ENCODE assay signal across 8 cellular contexts in the genomic region with DNA sequence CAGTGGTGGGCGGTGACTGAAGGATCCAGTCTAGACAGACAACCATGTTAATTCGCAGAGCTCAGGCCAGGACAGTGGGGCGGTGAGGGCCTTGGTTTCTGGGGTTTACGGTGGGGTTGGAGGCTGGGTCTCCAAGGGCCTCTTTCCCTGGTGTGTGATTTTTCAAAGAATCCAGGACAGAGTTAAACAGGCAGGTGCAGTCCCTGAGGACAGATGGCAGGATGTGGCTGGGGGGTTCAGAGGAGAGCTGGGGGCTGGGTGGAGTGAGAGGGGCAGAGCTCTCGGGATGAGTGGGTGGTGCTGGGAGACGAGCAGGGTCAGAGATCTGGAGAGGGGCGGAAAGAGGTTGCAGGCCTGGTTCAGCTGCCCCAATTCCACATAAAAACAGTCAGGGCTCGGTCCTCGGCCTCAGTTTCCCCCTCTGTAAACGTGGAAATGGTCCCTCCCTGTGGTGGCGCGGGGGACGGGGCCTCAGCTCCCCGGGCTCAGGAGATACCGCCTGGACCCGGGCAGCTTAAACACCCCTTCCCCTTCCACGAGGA.
DNase-seq lines count a peak whose midpoint lies in the region; ATAC-seq and TF ChIP-seq lines count a peak whose summit lies in the region.

No MANE protein-coding gene starts in this region.

- H3K4me3 Mint-ChIP-seq in stimulated activated memory B cell treated with anti-CD40 and anti-IgM and Interleukin-4, amounts not matched to agents 10 μg/mL and 1 μg/mL and 100 μg/mL, for 72 hours, result peak overlapping the region; percentile 81

- TF ChIP-seq CTCF in SK-N-SH (IDR thresholded peaks at IDR 0.05) (no peak), cardiac muscle cell (IDR thresholded peaks at IDR 0.05; ENCODE audit: low read depth, low read length) (no peak)

- peaks cover 25% of the 10 kb centered on the region for H3K4me1 Mint-ChIP-seq in stimulated activated memory B cell treated with anti-CD40 and anti-IgM and Interleukin-4, amounts not matched to agents 10 μg/mL and 1 μg/mL and 100 μg/mL, for 72 hours

- peak overlapping the region; percentile 45 for H3K27ac Mint-ChIP-seq in stimulated activated memory B cell treated with anti-CD40 and anti-IgM and Interleukin-4, amounts not matched to agents 10 μg/mL and 1 μg/mL and 100 μg/mL, for 72 hours

- peak overlapping the region; percentile 46 to 68 for H3K4me3 ChIP-seq in SK-N-SH (ENCODE audit: low read depth in 2 of 2, low read length in 1 of 2)
- peak overlapping the region; percentile 45 for H3K4me3 ChIP-seq in cardiac muscle cell

- POLR2A ChIA-PET in SK-N-SH (lab: Yijun Ruan, JAX), result interaction anchor here (0.8 kb wide), 1 partner anchor 436 kb away, joined by 3 read pairs; no protein-coding TSS in a partner anchor

- no peaks in the 10 kb centered on the region for H3F3A ChIP-seq in SK-N-SH (replicated peaks; ENCODE audit: insufficient read depth)

- H3K36me3 ChIP-seq in SK-N-SH (replicated peaks in 1 of 2; ENCODE audit: control insufficient read depth in 1 of 2, insufficient read depth in 2 of 2, low read length in 1 of 2), result no peaks in the 10 kb centered on the region
- no peaks in the 10 kb centered on the region for H3K36me3 ChIP-seq in cardiac muscle cell

- WGBS in SK-N-SH (ENCODE audit: low lambda C conversion rate), result 55% methylated on average over 11 of the region's 17 CpGs

- H3K4me2 ChIP-seq in SK-N-SH, result peak overlapping the region; percentile 82

- peak overlapping the region; percentile 61 for H3K9ac ChIP-seq in SK-N-SH

- DNase-seq in SK-N-SH, result no peak
- no peak for DNase-seq in cardiac muscle cell (ENCODE audit: low read depth in 1 of 2, low spot score in 1 of 2)
- no peak for DNase-seq in GF-D8 (lab: John Stamatoyannopoulos, UW)

- H3K79me2 ChIP-seq in SK-N-SH (ENCODE audit: insufficient read depth), result no peaks in the 10 kb centered on the region

- H2AFZ ChIP-seq in SK-N-SH (ENCODE audit: low read depth), result peak overlapping the region; percentile 79

- TF ChIP-seq EP300 in SK-N-SH (IDR thresholded peaks at IDR 0.05; ENCODE audit: borderline replicate concordance in 1 of 2, low read depth in 1 of 2, low read length in 1 of 2), result no peak

- H3K36me3 Mint-ChIP-seq in stimulated activated memory B cell treated with anti-CD40 and anti-IgM and Interleukin-4, amounts not matched to agents 10 μg/mL and 1 μg/mL and 100 μg/mL, for 72 hours, result no peaks in the 10 kb centered on the region

- peaks cover 5% of the 10 kb centered on the region for H3K9me3 Mint-ChIP-seq in stimulated activated memory B cell treated with anti-CD40 and anti-IgM and Interleukin-4, amounts not matched to agents 10 μg/mL and 1 μg/mL and 100 μg/mL, for 72 hours

- CTCF ChIA-PET in SK-N-SH (lab: Yijun Ruan, JAX), result interaction anchor here (0.6 to 3.6 kb wide), 99 partner anchors 8 to 1218 kb away, joined by 3 to 30 read pairs (median 4); a partner anchor contains a TSS

- ATAC-seq in GM21786 (IDR thresholded peaks at IDR 0.05; ENCODE audit: unreplicated experiment) (peak; percentile 12), GM19467 (IDR thresholded peaks at IDR 0.05; ENCODE audit: unreplicated experiment) (no peak), GM18861 (IDR thresholded peaks at IDR 0.05; ENCODE audit: unreplicated experiment) (no peak), GM18868 (IDR thresholded peaks at IDR 0.05; ENCODE audit: unreplicated experiment) (no peak)
- peak; percentile 29 for ATAC-seq in stimulated activated memory B cell treated with anti-CD40 and anti-IgM and Interleukin-4, amounts not matched to agents 10 μg/mL and 1 μg/mL and 100 μg/mL, for 72 hours

- no peaks in the 10 kb centered on the region for H4K20me1 ChIP-seq in SK-N-SH (ENCODE audit: insufficient read depth)

- H3K27me3 ChIP-seq in SK-N-SH (ENCODE audit: insufficient read depth) (no peaks in the 10 kb centered on the region), cardiac muscle cell (no peaks in the 10 kb centered on the region)

- no peaks in the 10 kb centered on the region for H3K9me2 ChIP-seq in SK-N-SH

- no peak for TF ChIP-seq RAD21 in SK-N-SH (IDR thresholded peaks at IDR 0.05; ENCODE audit: low read length)

- H3K27ac ChIP-seq in SK-N-SH (ENCODE audit: low read depth in 2 of 2, low read length in 1 of 2) (no peak overlapping the region), cardiac muscle cell (no peak overlapping the region)

- peaks cover 0 to 5% of the 10 kb centered on the region in 2 experiments; a peak in 1 of 4 replicates for H3K4me1 ChIP-seq in SK-N-SH (ENCODE audit: control insufficient read depth in 1 of 2, insufficient read depth in 2 of 2, low read depth in 1 of 2, low read length in 1 of 2)
- H3K4me1 ChIP-seq in cardiac muscle cell (ENCODE audit: low read depth), result peaks cover 5% of the 10 kb centered on the region

- H3K27me3 Mint-ChIP-seq in stimulated activated memory B cell treated with anti-CD40 and anti-IgM and Interleukin-4, amounts not matched to agents 10 μg/mL and 1 μg/mL and 100 μg/mL, for 72 hours, result peaks cover 48% of the 10 kb centered on the region

- H3K9me3 ChIP-seq in SK-N-SH, result no peaks in the 10 kb centered on the region
- H3K9me3 ChIP-seq in cardiac muscle cell (ENCODE audit: low read depth), result no peaks in the 10 kb centered on the region

TF ChIP-seq in SK-N-SH, 30 proteins besides CTCF, POLR2A, EP300 and RAD21:
- TF ChIP-seq GATA2 (CRISPR knock-in tag; IDR thresholded peaks at IDR 0.05), result no peak
- TF ChIP-seq, protein P1, sequence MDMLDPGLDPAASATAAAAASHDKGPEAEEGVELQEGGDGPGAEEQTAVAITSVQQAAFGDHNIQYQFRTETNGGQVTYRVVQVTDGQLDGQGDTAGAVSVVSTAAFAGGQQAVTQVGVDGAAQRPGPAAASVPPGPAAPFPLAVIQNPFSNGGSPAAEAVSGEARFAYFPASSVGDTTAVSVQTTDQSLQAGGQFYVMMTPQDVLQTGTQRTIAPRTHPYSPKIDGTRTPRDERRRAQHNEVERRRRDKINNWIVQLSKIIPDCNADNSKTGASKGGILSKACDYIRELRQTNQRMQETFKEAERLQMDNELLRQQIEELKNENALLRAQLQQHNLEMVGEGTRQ (IDR thresholded peaks at IDR 0.05; ENCODE audit: borderline replicate concordance, low read depth, low read length), result no peak
- TF ChIP-seq, protein P2, sequence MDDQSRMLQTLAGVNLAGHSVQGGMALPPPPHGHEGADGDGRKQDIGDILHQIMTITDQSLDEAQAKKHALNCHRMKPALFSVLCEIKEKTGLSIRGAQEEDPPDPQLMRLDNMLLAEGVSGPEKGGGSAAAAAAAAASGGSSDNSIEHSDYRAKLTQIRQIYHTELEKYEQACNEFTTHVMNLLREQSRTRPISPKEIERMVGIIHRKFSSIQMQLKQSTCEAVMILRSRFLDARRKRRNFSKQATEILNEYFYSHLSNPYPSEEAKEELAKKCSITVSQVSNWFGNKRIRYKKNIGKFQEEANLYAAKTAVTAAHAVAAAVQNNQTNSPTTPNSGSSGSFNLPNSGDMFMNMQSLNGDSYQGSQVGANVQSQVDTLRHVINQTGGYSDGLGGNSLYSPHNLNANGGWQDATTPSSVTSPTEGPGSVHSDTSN (IDR thresholded peaks at IDR 0.05), result no peak
- TF ChIP-seq RXRA (IDR thresholded peaks at IDR 0.05; ENCODE audit: borderline replicate concordance, low read depth), result no peak
- TF ChIP-seq GABPA (IDR thresholded peaks at IDR 0.05; ENCODE audit: low read depth), result no peak
- TF ChIP-seq, protein P3, sequence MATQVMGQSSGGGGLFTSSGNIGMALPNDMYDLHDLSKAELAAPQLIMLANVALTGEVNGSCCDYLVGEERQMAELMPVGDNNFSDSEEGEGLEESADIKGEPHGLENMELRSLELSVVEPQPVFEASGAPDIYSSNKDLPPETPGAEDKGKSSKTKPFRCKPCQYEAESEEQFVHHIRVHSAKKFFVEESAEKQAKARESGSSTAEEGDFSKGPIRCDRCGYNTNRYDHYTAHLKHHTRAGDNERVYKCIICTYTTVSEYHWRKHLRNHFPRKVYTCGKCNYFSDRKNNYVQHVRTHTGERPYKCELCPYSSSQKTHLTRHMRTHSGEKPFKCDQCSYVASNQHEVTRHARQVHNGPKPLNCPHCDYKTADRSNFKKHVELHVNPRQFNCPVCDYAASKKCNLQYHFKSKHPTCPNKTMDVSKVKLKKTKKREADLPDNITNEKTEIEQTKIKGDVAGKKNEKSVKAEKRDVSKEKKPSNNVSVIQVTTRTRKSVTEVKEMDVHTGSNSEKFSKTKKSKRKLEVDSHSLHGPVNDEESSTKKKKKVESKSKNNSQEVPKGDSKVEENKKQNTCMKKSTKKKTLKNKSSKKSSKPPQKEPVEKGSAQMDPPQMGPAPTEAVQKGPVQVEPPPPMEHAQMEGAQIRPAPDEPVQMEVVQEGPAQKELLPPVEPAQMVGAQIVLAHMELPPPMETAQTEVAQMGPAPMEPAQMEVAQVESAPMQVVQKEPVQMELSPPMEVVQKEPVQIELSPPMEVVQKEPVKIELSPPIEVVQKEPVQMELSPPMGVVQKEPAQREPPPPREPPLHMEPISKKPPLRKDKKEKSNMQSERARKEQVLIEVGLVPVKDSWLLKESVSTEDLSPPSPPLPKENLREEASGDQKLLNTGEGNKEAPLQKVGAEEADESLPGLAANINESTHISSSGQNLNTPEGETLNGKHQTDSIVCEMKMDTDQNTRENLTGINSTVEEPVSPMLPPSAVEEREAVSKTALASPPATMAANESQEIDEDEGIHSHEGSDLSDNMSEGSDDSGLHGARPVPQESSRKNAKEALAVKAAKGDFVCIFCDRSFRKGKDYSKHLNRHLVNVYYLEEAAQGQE (IDR thresholded peaks at IDR 0.05; ENCODE audit: low read depth, low read length), result no peak

Comparison
In these comparisons a context has a peak if more than half of its experiments do, and no peak if none do; other contexts are left out.
1. ATAC-seq: peak in GM21786 (single experiment) and stimulated activated memory B cell treated with anti-CD40 and anti-IgM and Interleukin-4, amounts not matched to agents 10 μg/mL and 1 μg/mL and 100 μg/mL, for 72 hours (single experiment); none in GM19467 (single experiment), GM18861 (single experiment) and GM18868 (single experiment).